In genomic region chr2:172102858-172103359, GRCh38 we compare ENCODE assay signal across 8 cellular contexts. TPM values are rescaled to one million over a fixed set of nuclear protein-coding genes. Genes with fewer than 3 reads are reported as not detected.
A peak's percentile ranks its signal among the peaks of the same experiment; 100 is the strongest.
DNase-seq lines count a peak whose midpoint lies in the region; ATAC-seq and TF ChIP-seq lines count a peak whose summit lies in the region.

TSS of gene DLX2 (minus strand) at chr2:172102900. CDS start at chr2:172102538, 362 bp downstream.

- H3K27ac ChIP-seq in left ventricle myocardium inferior (replicated peaks) (no peak within 1 kb of the TSS), psoas muscle (no peak within 1 kb of the TSS)

- DNase-seq in HAP-1 (ENCODE audit: low spot score in 2 of 2) (peak; percentile 95 to 97), MG63 (peak; percentile 93), SIG-M5 treated with dmso at 0.1 percent for 504 hours (lab: John Stamatoyannopoulos, UW; ENCODE audit: unreplicated experiment) (peak; percentile 91), adipocyte (ENCODE audit: low read depth) (peak; percentile 97), left ventricle myocardium inferior (peak; percentile 73), psoas muscle (peak; percentile 70 to 83), cerebellar nuclear complex (lab: John Stamatoyannopoulos, UW) (no peak)

- no peaks in the 10 kb centered on the region for H3K27me3 ChIP-seq in HAP-1 (ENCODE audit: low read depth)
- no peaks in the 10 kb centered on the region for H3K27me3 ChIP-seq in MG63
- peaks cover 31% of the 10 kb centered on the region for H3K27me3 ChIP-seq in adipocyte (replicated peaks; ENCODE audit: control insufficient read depth, insufficient read depth, low read length)
- peaks cover 100% of the 10 kb centered on the region for H3K27me3 ChIP-seq in left ventricle myocardium inferior (ENCODE audit: low read depth)
- peaks cover 0 to 100% (median 73%) of the 10 kb centered on the region in 3 donors for H3K27me3 ChIP-seq in psoas muscle (ENCODE audit: insufficient read depth in 3 of 3, low read length in 2 of 3)

- WGBS in psoas muscle, 3 donors = 1 to 2% (median 1%) methylated on average over 30 to 36 of the region's 36 CpGs

- ATAC-seq in psoas muscle = peak; percentile 58 to 74 (median 68)

- H3K4me3 ChIP-seq in GM08714 (ENCODE audit: low read length) (peak within 1 kb of the TSS; percentile 72), HAP-1 (peak within 1 kb of the TSS; percentile 58), MG63 (peak within 1 kb of the TSS; percentile 67), adipocyte (ENCODE audit: low read length) (peak within 1 kb of the TSS; percentile 81), left ventricle myocardium inferior (peak within 1 kb of the TSS; percentile 67), psoas muscle (peak within 1 kb of the TSS; percentile 69)

- intact Hi-C loops in left ventricle myocardium inferior (cut with micrococcal nuclease) (loop anchor here (10.0 kb wide), 2 partner anchors 288 to 398 kb away; no protein-coding TSS in a partner anchor), psoas muscle (cut with DNase I) (loop anchor here (5.0 to 10.0 kb wide), 5 partner anchors 101 to 508 kb away; partner anchors contain the start of gene HAT1 (in 1 of the 2))

- peak within 1 kb of the TSS; percentile 47 for H3K9ac ChIP-seq in adipocyte (ENCODE audit: low read length)

- H3K4me1 ChIP-seq in HAP-1 (peaks cover 28% of the 10 kb centered on the region), adipocyte (ENCODE audit: control insufficient read depth, insufficient read depth, low read length) (peaks cover 51% of the 10 kb centered on the region), left ventricle myocardium inferior (peaks cover 70% of the 10 kb centered on the region), psoas muscle (peaks cover 54% of the 10 kb centered on the region)

- H3K36me3 ChIP-seq in HAP-1 (replicated peaks) (peaks cover 6% of the 10 kb centered on the region; the same call in 1 of the 2 replicates), MG63 (no peaks in the 10 kb centered on the region), adipocyte (ENCODE audit: control insufficient read depth, insufficient read depth, low read length, severe bottlenecking) (no peaks in the 10 kb centered on the region), left ventricle myocardium inferior (no peaks in the 10 kb centered on the region), psoas muscle (ENCODE audit: insufficient read depth in 1 of 2, low read depth in 1 of 2) (no peaks in the 10 kb centered on the region)

- H3K9me3 ChIP-seq in HAP-1 = no peaks in the 10 kb centered on the region
- no peaks in the 10 kb centered on the region for H3K9me3 ChIP-seq in MG63
- H3K9me3 ChIP-seq in adipocyte (ENCODE audit: control insufficient read depth, low read length) = no peaks in the 10 kb centered on the region
- no peaks in the 10 kb centered on the region for H3K9me3 ChIP-seq in left ventricle myocardium inferior (replicated peaks)
- H3K9me3 ChIP-seq in psoas muscle = no peaks in the 10 kb centered on the region

- in situ Hi-C loops in HAP-1 (cut with MboI; ENCODE audit: low sequenced_read_pairs) = loop anchor here (10.0 kb wide), 2 partner anchors 398 to 518 kb away; no protein-coding TSS in a partner anchor

- no peak for TF ChIP-seq CTCF in left ventricle myocardium inferior (IDR thresholded peaks at IDR 0.05; ENCODE audit: borderline replicate concordance)
- TF ChIP-seq CTCF in psoas muscle (IDR thresholded peaks at IDR 0.05) = no peak

RNA-seq across cellular contexts. Expression of gene DLX2, which starts in this region (rescaled TPM):
- total RNA-seq in MG63 (2014; rRNA removed; shearing (Covaris generic); ENCODE audit: low replicate concordance) = not detected in 2 replicates
- total RNA-seq in left ventricle myocardium inferior (not detected), psoas muscle (not detected)
- not detected for polyA plus RNA-seq in psoas muscle

Comparison
In these comparisons a context has a peak if more than half of its experiments do, and no peak if none do; other contexts are left out.
1. Peak in DNase-seq and H3K4me3 ChIP-seq in MG63; RNA of the gene not detected or under 1 TPM.
2. Peak in DNase-seq and H3K4me3 ChIP-seq in left ventricle myocardium inferior; RNA of the gene not detected or under 1 TPM.
3. Peak in DNase-seq, ATAC-seq and H3K4me3 ChIP-seq in psoas muscle; RNA of the gene not detected or under 1 TPM.
4. DNase-seq: peak in HAP-1 (2 of 2), SIG-M5 treated with dmso at 0.1 percent for 504 hours (single experiment) and adipocyte (single experiment); none in cerebellar nuclear complex (0 of 2).
5. Peak in every context shown above with its lines, with median percentiles within 50 percentile points of each other: H3K4me3 ChIP-seq.